ENCODE assay signal across 8 cellular contexts in genomic region chr10:119103241-119103640, GRCh38. TPM values are rescaled to one million over a fixed set of nuclear protein-coding genes. Genes with fewer than 3 reads are reported as not detected.
DNase-seq lines count a peak whose midpoint lies in the region; ATAC-seq and TF ChIP-seq lines count a peak whose summit lies in the region.

No MANE protein-coding gene starts in this region.

- 76 to 83% (median 79%) methylated on average over 4 of the region's 4 CpGs for WGBS in ovary, 3 donors

- TF ChIP-seq EP300 in ovary (IDR thresholded peaks at IDR 0.05), result no peak

- peaks cover 0 to 6% (median 0%) of the 10 kb centered on the region in 3 donors for H3K36me3 Mint-ChIP-seq in CD8-positive, alpha-beta memory T cell
- H3K36me3 Mint-ChIP-seq in effector memory CD8-positive, alpha-beta T cell (ENCODE audit: insufficient read depth), result peaks cover 22% of the 10 kb centered on the region

- H3K27ac Mint-ChIP-seq in CD8-positive, alpha-beta memory T cell, result peak overlapping the region; percentile 30 to 95 (median 80)
- peak overlapping the region; percentile 87 to 92 for H3K27ac Mint-ChIP-seq in effector memory CD8-positive, alpha-beta T cell

- peaks cover 14 to 46% (median 38%) of the 10 kb centered on the region in 3 donors for H3K4me1 Mint-ChIP-seq in CD8-positive, alpha-beta memory T cell
- peaks cover 10 to 19% of the 10 kb centered on the region in 2 donors for H3K4me1 Mint-ChIP-seq in effector memory CD8-positive, alpha-beta T cell (ENCODE audit: low read depth in 2 of 2)

- no peaks in the 10 kb centered on the region for H4K20me1 ChIP-seq in OCI-LY3 (ENCODE audit: insufficient read depth, low read length)

- H3K36me3 ChIP-seq in CD8-positive, alpha-beta memory T cell (ENCODE audit: insufficient read depth, low read length), result no peaks in the 10 kb centered on the region
- H3K36me3 ChIP-seq in OCI-LY3 (replicated peaks; ENCODE audit: low read depth, low read length) (no peaks in the 10 kb centered on the region), ovary (no peaks in the 10 kb centered on the region)

- H3K9ac ChIP-seq in OCI-LY3 (ENCODE audit: low read length), result no peak overlapping the region

- POLR2A ChIA-PET in CD8-positive, alpha-beta memory T cell (lab: Charles Lee), result interaction anchor here (0.6 to 2.9 kb wide), 8 partner anchors 8 to 76 kb away, joined by 3 to 21 read pairs (median 6); partner anchors contain the start of gene EIF3A

- no peaks in the 10 kb centered on the region for H3K9me3 Mint-ChIP-seq in CD8-positive, alpha-beta memory T cell
- H3K9me3 Mint-ChIP-seq in effector memory CD8-positive, alpha-beta T cell, result no peaks in the 10 kb centered on the region

- peak; percentile 2 for ATAC-seq in effector memory CD8-positive, alpha-beta T cell (replicated peaks)
- no peak for ATAC-seq in HG02852 (IDR thresholded peaks at IDR 0.05; ENCODE audit: unreplicated experiment)

- peak overlapping the region; percentile 69 to 88 (median 78) for H3K4me3 Mint-ChIP-seq in CD8-positive, alpha-beta memory T cell
- H3K4me3 Mint-ChIP-seq in effector memory CD8-positive, alpha-beta T cell, result peak overlapping the region; percentile 78 to 90

- H3K79me2 ChIP-seq in OCI-LY3 (ENCODE audit: low read length), result peaks cover 3% of the 10 kb centered on the region; the same call in 1 of the 2 replicates

- H3K9me3 ChIP-seq in CD8-positive, alpha-beta memory T cell (ENCODE audit: low read length), result no peaks in the 10 kb centered on the region
- no peaks in the 10 kb centered on the region for H3K9me3 ChIP-seq in OCI-LY3 (ENCODE audit: insufficient read depth, low read length)
- no peaks in the 10 kb centered on the region for H3K9me3 ChIP-seq in ovary

- no peak overlapping the region for H3K4me3 ChIP-seq in CD8-positive, alpha-beta memory T cell (ENCODE audit: low read length)
- H3K4me3 ChIP-seq in OCI-LY3 (ENCODE audit: low read length), result no peak overlapping the region
- H3K4me3 ChIP-seq in ovary, result peak overlapping the region; percentile 23

- intact Hi-C loops in ovary (cut with DNase I), result loop anchor here in 1 of 4 donors (10.0 kb wide), 1 partner anchor 62 kb away; the partner anchor contains the start of gene SFXN4

- no peaks in the 10 kb centered on the region for H3K27me3 Mint-ChIP-seq in CD8-positive, alpha-beta memory T cell
- H3K27me3 Mint-ChIP-seq in effector memory CD8-positive, alpha-beta T cell, result no peaks in the 10 kb centered on the region

- H2AFZ ChIP-seq in OCI-LY3 (ENCODE audit: low read depth, low read length), result peak overlapping the region; percentile 79; the same call in 1 of the 2 replicates

- H3K4me2 ChIP-seq in OCI-LY3 (ENCODE audit: low read length), result peak overlapping the region; percentile 20

- no peaks in the 10 kb centered on the region for H3K27me3 ChIP-seq in CD8-positive, alpha-beta memory T cell (ENCODE audit: insufficient read depth, low read length, poor library complexity, severe bottlenecking)
- H3K27me3 ChIP-seq in OCI-LY3 (ENCODE audit: low read depth, low read length), result no peaks in the 10 kb centered on the region
- H3K27me3 ChIP-seq in ovary, result no peaks in the 10 kb centered on the region

- DNase-seq in CD8-positive, alpha-beta memory T cell, result peak in 1 of 5 donors; percentile 26
- no peak for DNase-seq in effector memory CD8-positive, alpha-beta T cell
- DNase-seq in ovary, result peak in 1 of 5 donors; percentile 27
- no peak for DNase-seq in NCI-H748 (lab: John Stamatoyannopoulos, UW; ENCODE audit: unreplicated experiment)
- no peak for DNase-seq in NCI-H187 (lab: John Stamatoyannopoulos, UW)
- no peak for DNase-seq in GM10266 (ENCODE audit: extremely low spot score)

- TF ChIP-seq CTCF in OCI-LY3 (IDR thresholded peaks at IDR 0.05; ENCODE audit: low read depth, low read length) (no peak), ovary (IDR thresholded peaks at IDR 0.05) (no peak), GM10266 (IDR thresholded peaks at IDR 0.05; ENCODE audit: control insufficient read depth, insufficient read depth, low read depth, missing control alignments) (no peak)

- no peak for TF ChIP-seq POLR2A in ovary (IDR thresholded peaks at IDR 0.05)

- peaks cover 16% of the 10 kb centered on the region for H3K4me1 ChIP-seq in CD8-positive, alpha-beta memory T cell (ENCODE audit: insufficient read depth, low read length)
- H3K4me1 ChIP-seq in OCI-LY3 (ENCODE audit: low read length) (peaks cover 8% of the 10 kb centered on the region), ovary (ENCODE audit: insufficient read depth) (peaks cover 7% of the 10 kb centered on the region)

- H3K27ac ChIP-seq in CD8-positive, alpha-beta memory T cell (ENCODE audit: low read depth, low read length), result no peak overlapping the region
- H3K27ac ChIP-seq in OCI-LY3 (ENCODE audit: low read length) (no peak overlapping the region), ovary (peak overlapping the region in 1 of 2 donors; percentile 37)

- CTCF ChIA-PET in CD8-positive, alpha-beta memory T cell (lab: Charles Lee), result interaction anchor here (1.4 to 2.1 kb wide), 3 partner anchors 10 to 21 kb away, joined by 4 to 14 read pairs (median 9); no protein-coding TSS in a partner anchor

RNA-seq across cellular contexts. Expression of gene DENND10, which starts 0.7 kb away (rescaled TPM):
- total RNA-seq in CD8-positive, alpha-beta memory T cell, result 10 to 100 TPM; 23.8 to 24.8 TPM
- 51.0 TPM for polyA plus RNA-seq in CD8-positive, alpha-beta memory T cell
- 10 to 100 TPM; 32.3 to 53.8 (median 41.3) TPM for total RNA-seq in ovary
- 10 to 100 TPM; 29.9 to 34.5 TPM for polyA plus RNA-seq in ovary

RNA-seq across cellular contexts. Expression of gene EIF3A, which starts 22.6 kb away (rescaled TPM):
- total RNA-seq in CD8-positive, alpha-beta memory T cell, result 100 to 1,000 TPM; 181 to 195 TPM
- polyA plus RNA-seq in CD8-positive, alpha-beta memory T cell, result 75.3 TPM
- 100 to 1,000 TPM in 2 of 7 donors, 10 to 100 TPM in 5; 58.7 to 109 (median 88.1) TPM for total RNA-seq in ovary
- polyA plus RNA-seq in ovary, result 100 to 1,000 TPM in 1 of 2 donors, 10 to 100 TPM in 1; 53.9 to 113 TPM
